9 cellular contexts compared by ENCODE assay signal in the genomic region with DNA sequence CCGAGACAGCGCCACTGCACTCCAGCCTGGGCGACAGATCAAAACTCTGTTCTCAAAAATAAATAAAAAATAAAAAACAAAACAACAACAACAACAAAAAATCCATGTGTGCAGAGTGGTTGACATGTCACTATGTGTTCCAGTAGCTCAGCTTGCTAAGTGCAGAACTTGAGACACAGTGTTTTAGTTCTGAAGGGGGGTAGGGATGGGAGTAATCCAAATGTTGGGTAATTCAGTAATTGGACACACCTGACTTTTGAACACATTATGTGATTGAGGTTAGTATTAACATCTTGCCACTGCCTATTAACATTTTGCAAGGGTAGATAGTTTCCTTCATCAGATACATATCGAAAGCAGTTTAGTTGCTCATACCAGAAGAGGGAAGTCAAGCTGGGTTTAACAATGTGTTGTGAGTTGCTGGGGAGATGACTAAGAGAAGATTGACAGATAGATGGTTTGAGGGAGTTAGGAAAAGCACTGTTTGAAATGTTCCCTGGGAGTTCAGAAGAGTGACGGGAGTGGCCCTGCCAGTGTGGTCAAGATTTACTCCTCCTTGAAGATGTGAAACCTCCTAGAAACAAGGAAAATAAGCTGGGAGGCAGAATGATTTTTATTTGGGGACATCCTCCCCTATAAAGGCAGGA. TPM values are rescaled to one million over a fixed set of nuclear protein-coding genes. Genes with fewer than 3 reads are reported as not detected.
DNase-seq lines count a peak whose midpoint lies in the region; ATAC-seq and TF ChIP-seq lines count a peak whose summit lies in the region.
"Had no signal": no experiment of that assay in that cellular context is flagged by ENCODE, and none has a peak within 500 bp of the region (broad histone marks: within the 10 kb centered on the region; RNA-seq: fewer than 3 reads in every experiment).

No MANE protein-coding gene starts in this region.

- peak overlapping the region; percentile 33 for H3K4me3 ChIP-seq in RWPE2 (ENCODE audit: severe bottlenecking)
- H3K4me3 ChIP-seq in esophagus muscularis mucosa, result peak overlapping the region; percentile 73 to 78 (median 74)
- H3K4me3 ChIP-seq in ovary, result peak overlapping the region; percentile 52
- H3K4me3 ChIP-seq in MM.1S (ENCODE audit: low read length), result no peak overlapping the region

- H3K36me3 ChIP-seq in RWPE2 (ENCODE audit: low read depth) (no peaks in the 10 kb centered on the region; the same call in 1 of the 2 replicates), esophagus muscularis mucosa (peaks cover 0 to 3% (median 0%) of the 10 kb centered on the region in 4 donors), ovary (no peaks in the 10 kb centered on the region), MM.1S (replicated peaks; ENCODE audit: insufficient read depth, low read length) (no peaks in the 10 kb centered on the region)

- H3K9me3 ChIP-seq in RWPE2 (ENCODE audit: severe bottlenecking) (no peaks in the 10 kb centered on the region), esophagus muscularis mucosa (no peaks in the 10 kb centered on the region), ovary (no peaks in the 10 kb centered on the region), MM.1S (replicated peaks; ENCODE audit: insufficient read depth, low read length) (no peaks in the 10 kb centered on the region)

- TF ChIP-seq POLR2A in esophagus muscularis mucosa (IDR thresholded peaks at IDR 0.05; ENCODE audit: low read depth) (no peak), ovary (IDR thresholded peaks at IDR 0.05) (no peak)

- H3K27ac ChIP-seq in RWPE2 (ENCODE audit: poor library complexity, severe bottlenecking) (peak overlapping the region; percentile 44), esophagus muscularis mucosa (replicated peaks in 1 of 4) (peak overlapping the region; percentile 88 to 92 (median 91)), ovary (peak overlapping the region in 1 of 2 donors; percentile 58), MM.1S (ENCODE audit: low read length) (no peak overlapping the region)
- H3K27ac ChIP-seq: KMS-11 had no signal

- H3F3A ChIP-seq in MM.1S (ENCODE audit: insufficient read depth, low read length), result no peaks in the 10 kb centered on the region

- H3K27me3 ChIP-seq in RWPE2 (ENCODE audit: insufficient read depth, poor library complexity, severe bottlenecking), result no peaks in the 10 kb centered on the region
- H3K27me3 ChIP-seq in esophagus muscularis mucosa, result no peaks in the 10 kb centered on the region
- no peaks in the 10 kb centered on the region for H3K27me3 ChIP-seq in ovary
- no peaks in the 10 kb centered on the region for H3K27me3 ChIP-seq in MM.1S (replicated peaks; ENCODE audit: insufficient read depth, low read length)

- intact Hi-C loops in esophagus muscularis mucosa (cut with DNase I) (no loop called here), ovary (cut with DNase I) (no loop called here)

- no peak overlapping the region for H2AFZ ChIP-seq in MM.1S (ENCODE audit: low read length)

- H3K9me2 ChIP-seq in MM.1S (replicated peaks; ENCODE audit: insufficient read depth, low read length), result no peaks in the 10 kb centered on the region

- H3K79me2 ChIP-seq in MM.1S (ENCODE audit: low read length), result no peaks in the 10 kb centered on the region

- TF ChIP-seq CTCF in RWPE2 (IDR thresholded peaks at IDR 0.05; ENCODE audit: poor library complexity, severe bottlenecking), result no peak
- no peak for TF ChIP-seq CTCF in esophagus muscularis mucosa (IDR thresholded peaks at IDR 0.05)
- TF ChIP-seq CTCF in ovary (IDR thresholded peaks at IDR 0.05), result no peak
- TF ChIP-seq CTCF in MM.1S (IDR thresholded peaks at IDR 0.05; ENCODE audit: low read length), result no peak

- DNase-seq in AG20443 (ENCODE audit: low spot score) (peak; percentile 48), RWPE2 (ENCODE audit: low spot score) (no peak), esophagus muscularis mucosa (ENCODE audit: extremely low spot score) (no peak), ovary (no peak), T1000 (lab: John Stamatoyannopoulos, UW) (no peak), MM.1S (no peak)

- H3K4me2 ChIP-seq in MM.1S (ENCODE audit: low read depth, low read length), result no peak overlapping the region
- H3K4me2 ChIP-seq: KMS-11 had no signal

- ATAC-seq in GM18858 (IDR thresholded peaks at IDR 0.05; ENCODE audit: unreplicated experiment) (peak; percentile 78), HG03025 (IDR thresholded peaks at IDR 0.05; ENCODE audit: low FRiP score, unreplicated experiment) (peak; percentile 84), RWPE2 (ENCODE audit: low read depth) (peak; percentile 76)

- H4K20me1 ChIP-seq in MM.1S (ENCODE audit: insufficient read depth, low read length), result no peaks in the 10 kb centered on the region

- TF ChIP-seq EP300 in esophagus muscularis mucosa (IDR thresholded peaks at IDR 0.05), result no peak
- no peak for TF ChIP-seq EP300 in ovary (IDR thresholded peaks at IDR 0.05)

- H3K4me1 ChIP-seq in RWPE2 (ENCODE audit: insufficient read depth, poor library complexity, severe bottlenecking) (peaks cover 3% of the 10 kb centered on the region), esophagus muscularis mucosa (peaks cover 11 to 56% (median 47%) of the 10 kb centered on the region in 4 donors), ovary (ENCODE audit: insufficient read depth) (peaks cover 4% of the 10 kb centered on the region), MM.1S (ENCODE audit: low read length) (no peaks in the 10 kb centered on the region)

- H3K9ac ChIP-seq in MM.1S (ENCODE audit: low read length), result no peak overlapping the region
- H3K9ac ChIP-seq: KMS-11 had no signal

- WGBS in esophagus muscularis mucosa, result 67% methylated on average over 5 of the region's 5 CpGs
- WGBS in ovary, 3 donors, result 75 to 79% (median 77%) methylated on average over 5 of the region's 5 CpGs

RNA-seq across cellular contexts. Expression of a gene that starts 0.9 kb away (rescaled TPM):
- total RNA-seq in esophagus muscularis mucosa (10 to 100 TPM; 13.8 to 25.0 (median 17.9) TPM), ovary (1 to 10 TPM; 3.0 to 5.2 (median 3.7) TPM)
- polyA plus RNA-seq in ovary, result 1 to 10 TPM; 2.6 to 4.8 TPM

RNA-seq across cellular contexts. Expression of a gene that starts 47.2 kb away (rescaled TPM):
- total RNA-seq in esophagus muscularis mucosa, result not detected
- not detected for total RNA-seq in ovary
- not detected for polyA plus RNA-seq in ovary
